Comparison of ENCODE assay signal across 8 cellular contexts in genomic region chr4:159227984-159228383, GRCh38.
DNase-seq lines count a peak whose midpoint lies in the region; ATAC-seq and TF ChIP-seq lines count a peak whose summit lies in the region.

No MANE protein-coding gene starts in this region.

- intact Hi-C loops in breast epithelium (cut with DNase I; ENCODE audit: low total_unique reads): no loop called here

- TF ChIP-seq POLR2A in breast epithelium (IDR thresholded peaks at IDR 0.05): no peak

- no peaks in the 10 kb centered on the region for H3K27me3 ChIP-seq in breast epithelium

- no peak for TF ChIP-seq CTCF in HEK293 (tag by site-specific recombination; IDR thresholded peaks at IDR 0.05)
- TF ChIP-seq CTCF in breast epithelium (IDR thresholded peaks at IDR 0.05): peak in 1 of 3 donors; percentile 42

- H3K4me3 ChIP-seq in HEK293 (ENCODE audit: low read depth, low read length): peak overlapping the region; percentile 2; the same call in 1 of the 2 replicates
- H3K4me3 ChIP-seq in breast epithelium: peak overlapping the region; percentile 7 to 50 (median 15)
- H3K4me3 ChIP-seq in skeletal muscle cell (ENCODE audit: low read depth, low read length): peak overlapping the region; percentile 29

- H3K4me1 ChIP-seq in HEK293 (ENCODE audit: control insufficient read depth, insufficient read depth, low read length) (no peaks in the 10 kb centered on the region), breast epithelium (no peaks in the 10 kb centered on the region)

- H3K36me3 ChIP-seq in HEK293 (ENCODE audit: control insufficient read depth in 2 of 2, insufficient read depth in 1 of 2, low read length in 2 of 2): no peaks in the 10 kb centered on the region
- H3K36me3 ChIP-seq in breast epithelium: no peaks in the 10 kb centered on the region

- ATAC-seq in GM21786 (IDR thresholded peaks at IDR 0.05; ENCODE audit: unreplicated experiment): no peak

- POLR2A ChIA-PET in HEK293 (lab: Yijun Ruan, JAX): interaction anchor here (0.7 kb wide), 1 partner anchor 183 kb away, joined by 5 read pairs; no protein-coding TSS in a partner anchor

- DNase-seq in breast epithelium (ENCODE audit: low spot score in 2 of 2): peak in 1 of 2 donors; percentile 65
- DNase-seq in iris pigment epithelial cell (ENCODE audit: low read depth): peak; percentile 96
- DNase-seq in skeletal muscle cell (ENCODE audit: low read depth): peak; percentile 56
- DNase-seq in stimulated activated CD4-positive, alpha-beta T cell treated with anti-CD3 and anti-CD28 coated beads, Interleukin-2, amount 100 ng/mL, for 48 hours: no peak
- no peak for DNase-seq in activated naive CD4-positive, alpha-beta T cell (lab: John Stamatoyannopoulos, UW)
- DNase-seq in SKM-1 treated with dmso at 0.1 percent for 144 hours (lab: John Stamatoyannopoulos, UW; ENCODE audit: unreplicated experiment): no peak

- H3K27ac ChIP-seq in HEK293 (ENCODE audit: extremely low read depth, low read depth, low read length): no peak overlapping the region
- peak overlapping the region; percentile 66 to 69 for H3K27ac ChIP-seq in breast epithelium

- CTCF ChIA-PET in HEK293 (lab: Yijun Ruan, JAX): no interaction called here

- H3K9me3 ChIP-seq in HEK293 (ENCODE audit: control insufficient read depth, insufficient read depth, low read depth, low read length) (no peaks in the 10 kb centered on the region), breast epithelium (no peaks in the 10 kb centered on the region)

TF ChIP-seq in HEK293, 187 proteins besides CTCF, POLR2A, EP300 and RAD21:
- TF ChIP-seq, protein P1, sequence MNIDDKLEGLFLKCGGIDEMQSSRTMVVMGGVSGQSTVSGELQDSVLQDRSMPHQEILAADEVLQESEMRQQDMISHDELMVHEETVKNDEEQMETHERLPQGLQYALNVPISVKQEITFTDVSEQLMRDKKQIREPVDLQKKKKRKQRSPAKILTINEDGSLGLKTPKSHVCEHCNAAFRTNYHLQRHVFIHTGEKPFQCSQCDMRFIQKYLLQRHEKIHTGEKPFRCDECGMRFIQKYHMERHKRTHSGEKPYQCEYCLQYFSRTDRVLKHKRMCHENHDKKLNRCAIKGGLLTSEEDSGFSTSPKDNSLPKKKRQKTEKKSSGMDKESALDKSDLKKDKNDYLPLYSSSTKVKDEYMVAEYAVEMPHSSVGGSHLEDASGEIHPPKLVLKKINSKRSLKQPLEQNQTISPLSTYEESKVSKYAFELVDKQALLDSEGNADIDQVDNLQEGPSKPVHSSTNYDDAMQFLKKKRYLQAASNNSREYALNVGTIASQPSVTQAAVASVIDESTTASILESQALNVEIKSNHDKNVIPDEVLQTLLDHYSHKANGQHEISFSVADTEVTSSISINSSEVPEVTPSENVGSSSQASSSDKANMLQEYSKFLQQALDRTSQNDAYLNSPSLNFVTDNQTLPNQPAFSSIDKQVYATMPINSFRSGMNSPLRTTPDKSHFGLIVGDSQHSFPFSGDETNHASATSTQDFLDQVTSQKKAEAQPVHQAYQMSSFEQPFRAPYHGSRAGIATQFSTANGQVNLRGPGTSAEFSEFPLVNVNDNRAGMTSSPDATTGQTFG (tag by site-specific recombination; IDR thresholded peaks at IDR 0.05; ENCODE audit: borderline replicate concordance): no peak
- TF ChIP-seq ZNF514 (tag by site-specific recombination; IDR thresholded peaks at IDR 0.05) (no peak), ZNF354C (tag by site-specific recombination; IDR thresholded peaks at IDR 0.05; ENCODE audit: borderline replicate concordance, low read depth) (no peak), ZNF624 (tag by site-specific recombination; IDR thresholded peaks at IDR 0.05) (no peak), ZNF776 (tag by site-specific recombination; IDR thresholded peaks at IDR 0.05; ENCODE audit: borderline replicate concordance) (no peak)

Comparison
In these comparisons a context has a peak if more than half of its experiments do, and no peak if none do; other contexts are left out.
1. DNase-seq: peak in iris pigment epithelial cell (single experiment) and skeletal muscle cell (single experiment); none in stimulated activated CD4-positive, alpha-beta T cell treated with anti-CD3 and anti-CD28 coated beads, Interleukin-2, amount 100 ng/mL, for 48 hours (0 of 2), activated naive CD4-positive, alpha-beta T cell (0 of 4) and SKM-1 treated with dmso at 0.1 percent for 144 hours (single experiment).
2. Peak in every context shown above with its lines, with median percentiles within 50 percentile points of each other: H3K4me3 ChIP-seq.